Comparison of ENCODE assay signal across 25 cellular contexts in genomic region chr6:18562726-18563125, GRCh38.
A peak's percentile ranks its signal among the peaks of the same experiment; 100 is the strongest.
DNase-seq lines count a peak whose midpoint lies in the region; ATAC-seq and TF ChIP-seq lines count a peak whose summit lies in the region.
"Had no signal": no experiment of that assay in that cellular context is flagged by ENCODE, and none has a peak within 500 bp of the region (broad histone marks: within the 10 kb centered on the region; RNA-seq: fewer than 3 reads in every experiment).

No MANE protein-coding gene starts in this region.

- peaks cover 7% of the 10 kb centered on the region for H3K4me1 Mint-ChIP-seq in Caco-2 (ENCODE audit: low read depth, unreplicated experiment)
- H3K4me1 Mint-ChIP-seq: CD8-positive, alpha-beta memory T cell had no signal

- no peaks in the 10 kb centered on the region for H3K27me3 ChIP-seq in Caco-2 (replicated peaks; ENCODE audit: control insufficient read depth, insufficient read depth, low read length)
- H3K27me3 ChIP-seq in dorsolateral prefrontal cortex, result peaks cover 0 to 6% (median 0%) of the 10 kb centered on the region in 45 donors
- H3K27me3 ChIP-seq in heart right ventricle, result peaks cover 0 to 4% (median 0%) of the 10 kb centered on the region in 7 donors
- H3K27me3 ChIP-seq: BE2C; BLaER1 treated with 17β-estradiol and CSF1 and Interleukin-3, amounts not matched to agents 10 nM and 100 nM had no signal

- ATAC-seq in left colon, result peak; percentile 26
- ATAC-seq in heart right ventricle, result no peak
- no peak for ATAC-seq in HG03520 (IDR thresholded peaks at IDR 0.05; ENCODE audit: unreplicated experiment)
- ATAC-seq: A549, GM12878 had no signal

- intact Hi-C loops in Caco-2 (cut with micrococcal nuclease; ENCODE audit: unreplicated experiment) (loop anchor here (1.0 kb wide), 1 partner anchor 34 kb away; no protein-coding TSS in a partner anchor), left colon (cut with DNase I, micrococcal nuclease) (no loop called here), dorsolateral prefrontal cortex (cut with DNase I) (no loop called here), heart right ventricle (cut with DNase I) (no loop called here)

- H3K9me3 Mint-ChIP-seq in Caco-2 (ENCODE audit: unreplicated experiment), result no peaks in the 10 kb centered on the region
- H3K9me3 Mint-ChIP-seq: CD4-positive, alpha-beta T cell; HFFc6 had no signal

- H3K27ac ChIP-seq in dorsolateral prefrontal cortex (no peak overlapping the region), heart right ventricle (no peak overlapping the region)
- H3K27ac ChIP-seq: A549; BLaER1 treated with 17β-estradiol and CSF1 and Interleukin-3, amounts not matched to agents 10 nM and 100 nM had no signal

- WGBS in heart right ventricle, 2 donors, result 90 to 93% methylated on average over 5 of the region's 5 CpGs

- no peak for TF ChIP-seq CTCF in Caco-2 (IDR thresholded peaks at IDR 0.05; ENCODE audit: insufficient read depth in 1 of 2, low read depth in 1 of 2, low read length in 1 of 2, severe bottlenecking in 1 of 2, unreplicated experiment in 1 of 2)
- TF ChIP-seq CTCF in dorsolateral prefrontal cortex (IDR thresholded peaks at IDR 0.05 in 54 of 56, conservative IDR thresholded peaks at IDR 0.05 in 2 of 56; ENCODE audit: low read depth in 1 of 56, partially characterized antibody in 56 of 56), result no peak
- no peak for TF ChIP-seq CTCF in heart right ventricle (IDR thresholded peaks at IDR 0.05)

- H3K4me1 ChIP-seq in Caco-2 (peaks cover 10% of the 10 kb centered on the region), heart right ventricle (peaks cover 0 to 2% (median 0%) of the 10 kb centered on the region in 9 donors)
- H3K4me1 ChIP-seq: A549, BE2C, HAP-1 had no signal

- DNase-seq in NCI-H1417 (lab: John Stamatoyannopoulos, UW) (peak in 2 of 3 experiments; percentile 21 to 65), NCI-H1417 treated with DMSO at 0.1 percent for 48 hours (lab: John Stamatoyannopoulos, UW) (no peak), Caco-2 (peak; percentile 45 to 71), NCI-H146 treated with DMSO at 0.1 percent for 48 hours (lab: John Stamatoyannopoulos, UW; ENCODE audit: unreplicated experiment) (peak; percentile 31), left colon (no peak), dorsolateral prefrontal cortex (no peak), heart right ventricle (no peak)
- DNase-seq: 8988T; ACHN; AML-193; BE2C; Calu3; CD4-positive, alpha-beta T cell; CD8-positive, alpha-beta memory T cell; DMS79; EL; GDM1; GOT3; HFFc6 had no signal

- H3K27ac Mint-ChIP-seq in Caco-2 (ENCODE audit: unreplicated experiment), result no peak overlapping the region
- H3K27ac Mint-ChIP-seq: CD4-positive, alpha-beta T cell; CD8-positive, alpha-beta memory T cell; HFFc6 had no signal

- BruUV-seq in Caco-2 (replicated peaks; lab: Mats Ljungman, UMichigan), result no TSS peak

- CTCF ChIA-PET in Caco-2 (lab: Charles Lee), result no interaction called here

- no peak overlapping the region for H3K4me3 Mint-ChIP-seq in Caco-2 (ENCODE audit: unreplicated experiment)
- H3K4me3 Mint-ChIP-seq: CD14-positive monocyte; CD4-positive, alpha-beta T cell; CD8-positive, alpha-beta memory T cell; HFFc6 had no signal

- H3K36me3 ChIP-seq in Caco-2 (ENCODE audit: control insufficient read depth, insufficient read depth, low read length) (no peaks in the 10 kb centered on the region), heart right ventricle (no peaks in the 10 kb centered on the region)
- H3K36me3 ChIP-seq: BE2C; BLaER1 treated with 17β-estradiol and CSF1 and Interleukin-3, amounts not matched to agents 10 nM and 100 nM; HAP-1 had no signal

- no peaks in the 10 kb centered on the region for H3K36me3 Mint-ChIP-seq in Caco-2 (ENCODE audit: insufficient read depth, unreplicated experiment)
- H3K36me3 Mint-ChIP-seq: CD14-positive monocyte; CD8-positive, alpha-beta memory T cell had no signal

- H3K9me3 ChIP-seq in Caco-2 (no peaks in the 10 kb centered on the region), heart right ventricle (peaks cover 0 to 8% (median 0%) of the 10 kb centered on the region in 11 donors)
- H3K9me3 ChIP-seq: A549, BE2C, HAP-1 had no signal

- POLR2A ChIA-PET in Caco-2 (lab: Charles Lee), result no interaction called here

- H3K4me3 ChIP-seq in Caco-2 (ENCODE audit: low read depth, low read length) (no peak overlapping the region), dorsolateral prefrontal cortex (no peak overlapping the region), heart right ventricle (no peak overlapping the region)
- H3K4me3 ChIP-seq: A549; BLaER1 treated with 17β-estradiol and CSF1 and Interleukin-3, amounts not matched to agents 10 nM and 100 nM; GM12878; HAP-1 had no signal

- peaks cover 12% of the 10 kb centered on the region for H3K27me3 Mint-ChIP-seq in Caco-2 (ENCODE audit: insufficient read depth, unreplicated experiment)

Comparison
In these comparisons a context has a peak if more than half of its experiments do, and no peak if none do; other contexts are left out.
1. DNase-seq: peak in NCI-H1417 (2 of 3), Caco-2 (2 of 2) and NCI-H146 treated with DMSO at 0.1 percent for 48 hours (single experiment); none in NCI-H1417 treated with DMSO at 0.1 percent for 48 hours (single experiment), left colon (0 of 2), dorsolateral prefrontal cortex (0 of 10) and heart right ventricle (0 of 2).